ENCODE assay signal across 8 cellular contexts in the genomic region with DNA sequence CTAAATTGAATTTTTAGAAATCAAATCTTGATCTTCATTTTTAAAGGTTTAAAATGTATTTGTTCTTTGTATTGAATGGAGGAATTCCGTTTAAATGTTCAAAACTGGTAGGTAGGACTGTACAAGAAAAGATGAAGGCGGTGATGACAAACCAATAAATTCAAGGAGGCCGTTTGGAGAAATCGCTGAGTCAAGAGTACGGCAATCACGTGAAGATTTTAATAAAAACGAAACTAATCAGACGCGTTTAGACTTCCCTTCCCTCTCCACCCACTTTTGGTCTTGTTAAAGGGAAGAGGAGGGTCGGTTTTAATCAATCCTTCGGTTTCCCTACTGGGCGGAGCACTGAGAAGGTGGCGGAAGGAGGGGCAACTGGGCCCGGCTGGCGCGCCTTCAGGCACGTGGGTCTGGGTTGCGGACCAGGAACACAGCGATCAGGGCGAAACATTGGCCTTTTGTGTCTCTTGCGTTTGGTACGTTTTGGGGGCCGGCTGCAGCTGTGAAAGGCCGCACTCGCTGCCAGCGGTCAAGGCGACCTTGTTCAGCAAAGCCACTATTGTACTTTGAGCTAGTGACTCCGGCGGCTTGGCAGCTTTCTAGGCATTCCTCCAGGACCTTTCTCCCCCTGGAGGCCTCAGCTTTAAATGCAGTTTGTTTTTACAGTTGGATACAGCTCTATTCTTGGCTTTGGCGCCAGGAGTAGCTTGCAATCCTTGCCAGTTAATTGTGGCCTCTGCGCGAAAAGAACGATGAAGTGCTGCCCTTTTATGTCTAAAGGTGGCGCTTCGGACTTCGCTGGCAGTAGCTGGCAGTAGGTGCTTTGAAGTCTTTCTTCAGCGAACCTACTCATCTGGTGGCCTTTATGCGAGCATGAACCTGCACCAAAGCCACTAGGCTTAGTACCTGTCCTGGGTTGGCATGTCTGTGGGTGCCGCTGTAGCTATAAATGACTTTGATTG. TPM values are rescaled to one million over a fixed set of nuclear protein-coding genes. Genes with fewer than 3 reads are reported as not detected.
DNase-seq lines count a peak whose midpoint lies in the region; ATAC-seq and TF ChIP-seq lines count a peak whose summit lies in the region.

No MANE protein-coding gene starts in this region.

- TF ChIP-seq EP300 in suprapubic skin (IDR thresholded peaks at IDR 0.05) = no peak

- H3K36me3 Mint-ChIP-seq in nephron progenitor cell (ENCODE audit: low read depth) = no peaks in the 10 kb centered on the region

- peaks cover 4% of the 10 kb centered on the region for H3K27me3 Mint-ChIP-seq in nephron progenitor cell (ENCODE audit: low read depth, poor library complexity)

- no peaks in the 10 kb centered on the region for H4K20me1 ChIP-seq in DOHH2 (ENCODE audit: control insufficient read depth, insufficient read depth, low read depth, low read length)

- H3K9me3 Mint-ChIP-seq in nephron progenitor cell = peaks cover 45% of the 10 kb centered on the region

- H3K4me3 Mint-ChIP-seq in nephron progenitor cell = peak overlapping the region; percentile 75

- H3K4me3 ChIP-seq in DOHH2 (ENCODE audit: low read length) (peak overlapping the region; percentile 60), fibroblast of villous mesenchyme (ENCODE audit: low read depth, low read length) (peak overlapping the region; percentile 60), suprapubic skin (peak overlapping the region; percentile 50)

- H3K27ac ChIP-seq in DOHH2 (ENCODE audit: low read depth, low read length) (no peak overlapping the region), suprapubic skin (peak overlapping the region; percentile 90)

- H3K4me1 Mint-ChIP-seq in nephron progenitor cell = peaks cover 10% of the 10 kb centered on the region

- TF ChIP-seq CTCF in DOHH2 (IDR thresholded peaks at IDR 0.05; ENCODE audit: low read depth, low read length, poor library complexity, severe bottlenecking) (peak; percentile 56), fibroblast of villous mesenchyme (IDR thresholded peaks at IDR 0.05; ENCODE audit: insufficient read depth, low read depth, low read length) (peak; percentile 49), nephron progenitor cell (IDR thresholded peaks at IDR 0.05) (peak; percentile 39), suprapubic skin (IDR thresholded peaks at IDR 0.05) (peak; percentile 51 to 57)

- H3K79me2 ChIP-seq in DOHH2 (ENCODE audit: control insufficient read depth, low read length) = no peaks in the 10 kb centered on the region

- no peaks in the 10 kb centered on the region for H3K27me3 ChIP-seq in DOHH2 (ENCODE audit: control insufficient read depth, low read length)
- H3K27me3 ChIP-seq in suprapubic skin = no peaks in the 10 kb centered on the region

- H3K9me3 ChIP-seq in DOHH2 (ENCODE audit: control insufficient read depth, insufficient read depth, low read length) (no peaks in the 10 kb centered on the region), suprapubic skin (no peaks in the 10 kb centered on the region)

- DNase-seq in KG1 (lab: John Stamatoyannopoulos, UW) = peak; percentile 56
- DNase-seq in RKO (ENCODE audit: low spot score) = peak; percentile 90
- peak; percentile 11 for DNase-seq in activated gamma-delta T cell (lab: John Stamatoyannopoulos, UW)
- peak; percentile 69 for DNase-seq in fibroblast of villous mesenchyme (ENCODE audit: low read depth)
- peak; percentile 38 for DNase-seq in nephron progenitor cell
- peak; percentile 75 to 81 for DNase-seq in suprapubic skin (ENCODE audit: low spot score in 2 of 2)

- H3K27ac Mint-ChIP-seq in nephron progenitor cell = no peak overlapping the region

- ATAC-seq in GM21723 (IDR thresholded peaks at IDR 0.05; ENCODE audit: unreplicated experiment) = peak; percentile 76

- peak overlapping the region; percentile 76 for H3K4me2 ChIP-seq in DOHH2 (ENCODE audit: low read length)

- no peaks in the 10 kb centered on the region for H3F3A ChIP-seq in DOHH2 (ENCODE audit: control insufficient read depth, insufficient read depth)

- H3K9me2 ChIP-seq in DOHH2 (replicated peaks; ENCODE audit: control insufficient read depth, low read length) = no peaks in the 10 kb centered on the region

- WGBS in suprapubic skin = 36% methylated on average over 39 of the region's 39 CpGs

- H3K36me3 ChIP-seq in DOHH2 (ENCODE audit: control insufficient read depth, low read length) (no peaks in the 10 kb centered on the region), suprapubic skin (no peaks in the 10 kb centered on the region)

- peak in 1 of 2 donors; percentile 32 for TF ChIP-seq POLR2A in suprapubic skin (IDR thresholded peaks at IDR 0.05)

- peaks cover 13% of the 10 kb centered on the region for H3K4me1 ChIP-seq in DOHH2 (ENCODE audit: control insufficient read depth, low read length)
- H3K4me1 ChIP-seq in suprapubic skin = no peaks in the 10 kb centered on the region

RNA-seq across cellular contexts. Expression of a gene that starts 16.7 kb away (rescaled TPM):
- total RNA-seq in fibroblast of villous mesenchyme (129 and 153 TPM in 2 replicates), suprapubic skin (100 to 1,000 TPM; 119 to 154 (median 131) TPM)

Comparison
In these comparisons a context has a peak if more than half of its experiments do, and no peak if none do; other contexts are left out.
1. DNase-seq: peak in every context shown above with its lines; median percentile 90 in RKO; 78 in suprapubic skin; 69 in fibroblast of villous mesenchyme; 56 in KG1; 38 in nephron progenitor cell; 11 in activated gamma-delta T cell.